Comparison of ENCODE assay signal across 24 cellular contexts in the genomic region with DNA sequence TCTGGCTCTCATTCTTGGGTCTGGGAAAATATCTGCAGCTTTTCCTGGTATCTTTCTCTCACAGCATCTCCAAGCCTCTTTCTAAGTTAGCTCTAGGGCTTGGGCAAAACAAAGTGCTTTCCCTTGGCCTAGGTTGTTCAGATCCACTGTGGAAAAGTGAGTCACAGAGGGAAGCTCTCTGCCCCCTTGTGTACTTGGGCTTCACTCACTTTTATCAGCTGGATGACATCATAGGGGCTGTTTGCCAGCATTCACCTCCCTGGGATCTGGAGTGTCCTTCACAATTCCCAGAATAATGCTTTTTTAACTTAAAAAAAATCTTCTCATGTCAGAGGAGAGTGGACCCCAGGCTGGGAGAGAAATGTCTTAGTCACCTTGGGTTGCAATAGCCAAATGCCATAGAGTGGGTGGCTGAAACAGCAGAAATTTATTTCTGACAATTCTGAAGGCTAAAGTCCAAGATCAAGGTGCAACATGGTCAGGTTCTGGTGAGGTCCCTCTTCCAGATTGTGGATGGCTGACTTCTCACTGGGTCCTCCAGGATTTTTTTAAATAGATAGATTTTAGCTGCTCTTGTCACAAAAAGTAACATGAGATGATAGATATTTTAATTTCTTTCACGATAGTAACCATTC.
DNase-seq lines count a peak whose midpoint lies in the region; ATAC-seq and TF ChIP-seq lines count a peak whose summit lies in the region.
"Had no signal": no experiment of that assay in that cellular context is flagged by ENCODE, and none has a peak within 500 bp of the region (broad histone marks: within the 10 kb centered on the region; RNA-seq: fewer than 3 reads in every experiment).

No MANE protein-coding gene starts in this region.

- no peak for ATAC-seq in HG03280 (IDR thresholded peaks at IDR 0.05; ENCODE audit: unreplicated experiment)
- ATAC-seq: activated naive CD4-positive, alpha-beta T cell treated with anti-CD3 and anti-CD28 coated beads, Interleukin-2, amount 50 U/mL, for 72 hours; activated T-helper 17 cell treated with anti-CD3 and anti-CD28 coated beads, Interleukin-2, amount 50 U/mL, for 72 hours; CD8-positive, alpha-beta T cell; naive thymus-derived CD4-positive, alpha-beta T cell had no signal

- peaks cover 4% of the 10 kb centered on the region for H3K9me3 Mint-ChIP-seq in neural progenitor cell

- peaks cover 2% of the 10 kb centered on the region for H3K4me1 Mint-ChIP-seq in neural progenitor cell
- H3K4me1 Mint-ChIP-seq: activated T-helper 17 cell treated with anti-CD3 and anti-CD28 coated beads, Interleukin-2, amount 50 U/mL, for 72 hours; memory B cell had no signal

- no peaks in the 10 kb centered on the region for H3K9me3 ChIP-seq in neural progenitor cell (ENCODE audit: low read depth)
- H3K9me3 ChIP-seq: transverse colon had no signal

- H3K79me2 ChIP-seq in neural progenitor cell (ENCODE audit: low read depth), result no peaks in the 10 kb centered on the region

- H3K4me3 ChIP-seq in fibroblast of mammary gland (ENCODE audit: control insufficient read depth, low read depth, low read length), result no peak overlapping the region
- H3K4me3 ChIP-seq in neural progenitor cell, result no peak overlapping the region
- H3K4me3 ChIP-seq: stomach, transverse colon had no signal

- DNase-seq in NCI-H146 (lab: John Stamatoyannopoulos, UW) (peak; percentile 39), NCI-H146 treated with DMSO at 0.1 percent for 48 hours (lab: John Stamatoyannopoulos, UW; ENCODE audit: unreplicated experiment) (no peak), NCI-H69 (lab: John Stamatoyannopoulos, UW) (peak; percentile 44), fibroblast of mammary gland (ENCODE audit: low read depth) (peak; percentile 32), neural progenitor cell (ENCODE audit: low spot score) (no peak), NCI-H345 (lab: John Stamatoyannopoulos, UW) (no peak), posterior vena cava (ENCODE audit: low spot score) (no peak)
- DNase-seq: 8988T; activated CD4-positive, alpha-beta T cell treated with anti-CD3 and anti-CD28 coated beads, Interleukin-2, amount 10 ng/mL, durations not matched to agents 7 days and 5 days; AML-193; CD8-positive, alpha-beta T cell; DMS79; erythroblast; kidney; naive thymus-derived CD4-positive, alpha-beta T cell; NCI-H2081 treated with DMSO at 0.1 percent for 48 hours; NCI-H524 treated with DMSO at 0.1 percent for 48 hours; stomach; transverse colon; WERI-Rb-1 had no signal

- H3K4me2 ChIP-seq in neural progenitor cell, result no peak overlapping the region

- no peaks in the 10 kb centered on the region for H3K27me3 Mint-ChIP-seq in neural progenitor cell (ENCODE audit: insufficient read depth, low read depth)
- H3K27me3 Mint-ChIP-seq: activated CD4-positive, alpha-beta T cell treated with anti-CD3 and anti-CD28 coated beads, Interleukin-2, amount 10 ng/mL, durations not matched to agents 7 days and 5 days; activated T-helper 17 cell treated with anti-CD3 and anti-CD28 coated beads, Interleukin-2, amount 50 U/mL, for 72 hours; memory B cell had no signal

- no peaks in the 10 kb centered on the region for H4K20me1 ChIP-seq in neural progenitor cell (ENCODE audit: low read depth)

- no peak overlapping the region for H3K4me3 Mint-ChIP-seq in neural progenitor cell
- H3K4me3 Mint-ChIP-seq: activated CD4-positive, alpha-beta T cell treated with anti-CD3 and anti-CD28 coated beads, Interleukin-2, amount 10 ng/mL, durations not matched to agents 7 days and 5 days; activated T-helper 17 cell treated with anti-CD3 and anti-CD28 coated beads, Interleukin-2, amount 50 U/mL, for 72 hours; CD8-positive, alpha-beta T cell; memory B cell had no signal

- H3F3A ChIP-seq in neural progenitor cell (ENCODE audit: low read depth), result no peaks in the 10 kb centered on the region

- H3K9ac ChIP-seq in neural progenitor cell, result no peak overlapping the region

- no peak overlapping the region for H3K27ac ChIP-seq in neural progenitor cell
- H3K27ac ChIP-seq: stomach, transverse colon, WERI-Rb-1 had no signal

- no peaks in the 10 kb centered on the region for H3K27me3 ChIP-seq in neural progenitor cell
- H3K27me3 ChIP-seq: stomach, transverse colon had no signal

- H3K36me3 ChIP-seq in neural progenitor cell, result no peaks in the 10 kb centered on the region
- H3K36me3 ChIP-seq: stomach, transverse colon, WERI-Rb-1 had no signal

- TF ChIP-seq CTCF in fibroblast of mammary gland (conservative IDR thresholded peaks at IDR 0.05; ENCODE audit: control insufficient read depth, insufficient read depth, low read depth, low read length), result no peak
- no peak for TF ChIP-seq CTCF in neural progenitor cell (IDR thresholded peaks at IDR 0.05)

- peak overlapping the region; percentile 28 for H3K27ac Mint-ChIP-seq in neural progenitor cell
- H3K27ac Mint-ChIP-seq: activated naive CD4-positive, alpha-beta T cell treated with anti-CD3 and anti-CD28 coated beads, Interleukin-2, amount 50 U/mL, for 72 hours; activated T-helper 17 cell treated with anti-CD3 and anti-CD28 coated beads, Interleukin-2, amount 50 U/mL, for 72 hours; CD8-positive, alpha-beta T cell; memory B cell had no signal

- no peaks in the 10 kb centered on the region for H3K36me3 Mint-ChIP-seq in neural progenitor cell
- H3K36me3 Mint-ChIP-seq: activated naive CD4-positive, alpha-beta T cell treated with anti-CD3 and anti-CD28 coated beads, Interleukin-2, amount 50 U/mL, for 72 hours; CD8-positive, alpha-beta T cell; memory B cell had no signal

- intact Hi-C loops in posterior vena cava (cut with DNase I), result no loop called here

- no peak overlapping the region for H2AFZ ChIP-seq in neural progenitor cell (replicated peaks)

- no peaks in the 10 kb centered on the region for H3K4me1 ChIP-seq in neural progenitor cell
- H3K4me1 ChIP-seq: stomach, transverse colon had no signal

Comparison
In these comparisons a context has a peak if more than half of its experiments do, and no peak if none do; other contexts are left out.
1. DNase-seq: peak in NCI-H146 (single experiment), NCI-H69 (single experiment) and fibroblast of mammary gland (single experiment); none in NCI-H146 treated with DMSO at 0.1 percent for 48 hours (single experiment), neural progenitor cell (single experiment), NCI-H345 (single experiment) and posterior vena cava (single experiment).